25 cellular contexts compared by ENCODE assay signal in genomic region chr5:132266836-132267160, GRCh38. TPM values are rescaled to one million over a fixed set of nuclear protein-coding genes. Genes with fewer than 3 reads are reported as not detected.
DNase-seq lines count a peak whose midpoint lies in the region; ATAC-seq, FAIRE-seq and TF ChIP-seq lines count a peak whose summit lies in the region.
"Had no signal": no experiment of that assay in that cellular context is flagged by ENCODE, and none has a peak within 500 bp of the region (broad histone marks: within the 10 kb centered on the region; RNA-seq: fewer than 3 reads in every experiment).

No MANE protein-coding gene starts in this region.

- no peak for TF ChIP-seq CTCF in ascending aorta (IDR thresholded peaks at IDR 0.05)

- ATAC-seq in HG03196 (IDR thresholded peaks at IDR 0.05; ENCODE audit: unreplicated experiment) (no peak), GM18873 (IDR thresholded peaks at IDR 0.05; ENCODE audit: low FRiP score, unreplicated experiment) (no peak)
- ATAC-seq: left ventricle myocardium superior, T-cell had no signal

- H3K27me3 ChIP-seq in ascending aorta (no peaks in the 10 kb centered on the region), skeletal muscle tissue (ENCODE audit: control insufficient read depth in 3 of 3, insufficient read depth in 3 of 3, low read length in 3 of 3) (no peaks in the 10 kb centered on the region)

- intact Hi-C loops in ascending aorta (cut with DNase I) = loop anchor here (5.0 kb wide), 1 partner anchor 101 kb away; the partner anchor contains the start of gene SLC22A5

- H3K36me3 ChIP-seq in ascending aorta (peaks cover 14 to 35% of the 10 kb centered on the region in 2 donors), skeletal muscle tissue (ENCODE audit: control insufficient read depth in 3 of 3, insufficient read depth in 3 of 3, low read length in 3 of 3) (peaks cover 0 to 6% (median under 1%) of the 10 kb centered on the region in 3 donors)

- H3K27ac ChIP-seq in ascending aorta = peak overlapping the region; percentile 94 to 98
- peak overlapping the region; percentile 7 for H3K27ac ChIP-seq in skeletal muscle tissue (ENCODE audit: low read depth, low read length)
- H3K27ac ChIP-seq: C4-2B, HL-60 had no signal

- TF ChIP-seq POLR2A in GM12892 (IDR thresholded peaks at IDR 0.05; ENCODE audit: low read depth, low read length) = no peak

- H3K4me1 ChIP-seq in ascending aorta = peaks cover 9 to 34% of the 10 kb centered on the region in 2 donors
- peaks cover 29 to 41% (median 34%) of the 10 kb centered on the region in 3 donors for H3K4me1 ChIP-seq in skeletal muscle tissue (ENCODE audit: control insufficient read depth in 3 of 3, insufficient read depth in 3 of 3, low read length in 3 of 3)

- no peak overlapping the region for H3K9ac ChIP-seq in skeletal muscle tissue (ENCODE audit: low read depth in 1 of 3, low read length in 3 of 3)

- H3K9me3 ChIP-seq in ascending aorta = no peaks in the 10 kb centered on the region
- no peaks in the 10 kb centered on the region for H3K9me3 ChIP-seq in skeletal muscle tissue (ENCODE audit: control insufficient read depth in 3 of 3, low read length in 3 of 3)

- DNase-seq in GM12892 (ENCODE audit: insufficient read length) (no peak), ascending aorta (ENCODE audit: low spot score in 2 of 2) (peak in 1 of 2 donors; percentile 57), islet precursor cell (peak; percentile 19), globus pallidus (ENCODE audit: low spot score) (no peak), NCI-H1105 treated with DMSO at 0.1 percent for 48 hours (lab: John Stamatoyannopoulos, UW) (no peak)
- DNase-seq: activated CD4-positive, alpha-beta T cell treated with anti-CD3 and anti-CD28 coated beads for 48 hours; activated naive CD4-positive, alpha-beta T cell treated with Interleukin-2 at 50 U/mL for 16 hours; activated T-cell treated with anti-CD3 and anti-CD28 coated beads, Interleukin-2, amount 50 U/mL, for 1 hour; amygdala; central memory CD4-positive, alpha-beta T cell; left ventricle myocardium superior; NCI-H146; NCI-H2171; NCI-H748 treated with DMSO at 0.1 percent for 48 hours; OCI-M1; stimulated activated CD4-positive, alpha-beta T cell treated with anti-CD3 and anti-CD28 coated beads, Interleukin-12 subunit alpha, Interleukin-12 subunit beta, amount 100 ng/mL, for 4 hours; T-cell had no signal

- FAIRE-seq in GM12892 (lab: Jason Lieb, UNC) = peak; percentile 58

- no peak overlapping the region for H3K4me3 ChIP-seq in ascending aorta
- no peak overlapping the region for H3K4me3 ChIP-seq in skeletal muscle tissue (ENCODE audit: low read length in 3 of 3)

RNA-seq across cellular contexts. Expression of gene PDLIM4, which starts 9.3 kb away (rescaled TPM):
- polyA plus RNA-seq in GM12892 (2012; ENCODE audit: missing spikeins) = 2.9 TPM
- total RNA-seq in ascending aorta (49.1 TPM), skeletal muscle tissue (19.8 TPM)
- total RNA-seq: G401, mononuclear cell, T-cell had no signal
- polyA plus RNA-seq: IgD-negative memory B cell had no signal

RNA-seq across cellular contexts. Expression of gene SLC22A4, which starts 27.4 kb away (rescaled TPM):
- not detected for polyA plus RNA-seq in GM12892 (2012; ENCODE audit: missing spikeins)
- 18.1 TPM for total RNA-seq in ascending aorta
- 3.1 TPM for total RNA-seq in skeletal muscle tissue
- total RNA-seq: G401 had no signal
- polyA plus RNA-seq: IgD-negative memory B cell had no signal

RNA-seq across cellular contexts. Expression of gene P4HA2, which starts 39.1 kb away (rescaled TPM):
- polyA plus RNA-seq in GM12892 (2012; ENCODE audit: missing spikeins) = 18.9 TPM
- total RNA-seq in ascending aorta = 22.6 TPM
- 50.6 TPM for total RNA-seq in skeletal muscle tissue
